ENCODE assay signal across 23 cellular contexts in the genomic region with DNA sequence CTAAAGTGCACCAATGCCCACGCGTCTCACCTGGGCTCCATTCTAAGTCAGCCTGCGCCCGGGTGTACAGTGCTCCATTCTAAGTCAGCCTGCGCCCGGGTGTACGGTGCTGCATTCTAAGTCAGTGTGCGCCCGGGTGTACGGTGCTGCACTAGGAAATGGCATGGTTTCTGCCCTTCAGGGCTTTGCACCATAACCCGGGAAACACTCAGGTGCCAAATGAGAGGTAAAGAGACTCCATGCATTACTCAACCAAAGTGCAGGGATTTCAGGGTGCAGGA. TPM values are rescaled to one million over a fixed set of nuclear protein-coding genes. Genes with fewer than 3 reads are reported as not detected.
DNase-seq lines count a peak whose midpoint lies in the region; ATAC-seq and TF ChIP-seq lines count a peak whose summit lies in the region.
"Had no signal": no experiment of that assay in that cellular context is flagged by ENCODE, and none has a peak within 500 bp of the region (broad histone marks: within the 10 kb centered on the region; RNA-seq: fewer than 3 reads in every experiment).

No MANE protein-coding gene starts in this region.

- H3K27ac ChIP-seq in DND-41 (ENCODE audit: low read length): peak overlapping the region; percentile 67
- H3K27ac ChIP-seq: brain microvascular endothelial cell, left ventricle myocardium inferior, parathyroid adenoma, tibial artery had no signal

- no peaks in the 10 kb centered on the region for H3K79me2 ChIP-seq in DND-41 (ENCODE audit: insufficient read depth, low read length)
- H3K79me2 ChIP-seq: parathyroid adenoma had no signal

- peak overlapping the region; percentile 61 for H3K4me2 ChIP-seq in DND-41 (ENCODE audit: insufficient read depth, low read length)

- no peaks in the 10 kb centered on the region for H3K9me3 Mint-ChIP-seq in activated T-cell treated with anti-CD3 and anti-CD28 coated beads, Interleukin-2, amount 50 U/mL, for 24 hours
- no peaks in the 10 kb centered on the region for H3K9me3 Mint-ChIP-seq in activated T-helper 1 cell treated with anti-CD3 and anti-CD28 coated beads, Interleukin-12 subunit alpha, Interleukin-12 subunit beta, Interleukin-2, Interleukin-4 antibody, amounts not matched to agents 30 ng/mL and 10 ng/mL and 1 ng/mL, durations not matched to agents 14 hours and 24 hours and 36 hours
- H3K9me3 Mint-ChIP-seq in naive thymus-derived CD8-positive, alpha-beta T cell: no peaks in the 10 kb centered on the region
- H3K9me3 Mint-ChIP-seq: nephron; stimulated activated naive CD8-positive, alpha-beta T cell treated with anti-CD3 and anti-CD28 coated beads, Interleukin-15, Interleukin-2, amounts not matched to agents 100 ng/mL and 50 ng/mL, for 24 hours had no signal

- peak overlapping the region; percentile 91 for H3K27ac Mint-ChIP-seq in activated T-cell treated with anti-CD3 and anti-CD28 coated beads, Interleukin-2, amount 50 U/mL, for 24 hours
- H3K27ac Mint-ChIP-seq in activated T-helper 1 cell treated with anti-CD3 and anti-CD28 coated beads, Interleukin-12 subunit alpha, Interleukin-12 subunit beta, Interleukin-2, Interleukin-4 antibody, amounts not matched to agents 30 ng/mL and 10 ng/mL and 1 ng/mL, durations not matched to agents 14 hours and 24 hours and 36 hours: peak overlapping the region; percentile 86
- peak overlapping the region; percentile 91 to 100 (median 100) for H3K27ac Mint-ChIP-seq in naive thymus-derived CD8-positive, alpha-beta T cell
- H3K27ac Mint-ChIP-seq: nephron had no signal

- H3K36me3 Mint-ChIP-seq in activated T-cell treated with anti-CD3 and anti-CD28 coated beads, Interleukin-2, amount 50 U/mL, for 24 hours (ENCODE audit: low read depth): peaks cover 16% of the 10 kb centered on the region
- H3K36me3 Mint-ChIP-seq in activated T-helper 1 cell treated with anti-CD3 and anti-CD28 coated beads, Interleukin-12 subunit alpha, Interleukin-12 subunit beta, Interleukin-2, Interleukin-4 antibody, amounts not matched to agents 30 ng/mL and 10 ng/mL and 1 ng/mL, durations not matched to agents 14 hours and 24 hours and 36 hours (ENCODE audit: low read depth): peaks cover 7% of the 10 kb centered on the region
- H3K36me3 Mint-ChIP-seq in naive thymus-derived CD8-positive, alpha-beta T cell: peaks cover 0 to 4% (median 0%) of the 10 kb centered on the region in 3 donors

- H3K27me3 ChIP-seq in DND-41 (ENCODE audit: insufficient read depth, low read length, poor library complexity) (no peaks in the 10 kb centered on the region), H7 (ENCODE audit: control insufficient read depth, insufficient read depth, low read length) (no peaks in the 10 kb centered on the region)
- H3K27me3 ChIP-seq: brain microvascular endothelial cell, Peyer's patch, tibial artery had no signal

- H2AFZ ChIP-seq in DND-41 (ENCODE audit: low read depth, low read length): no peak overlapping the region
- H2AFZ ChIP-seq: parathyroid adenoma had no signal

- no peak for ATAC-seq in DND-41 (ENCODE audit: insufficient read depth, low read depth)
- peak; percentile 4 to 21 for ATAC-seq in naive thymus-derived CD8-positive, alpha-beta T cell
- ATAC-seq: HCT116 had no signal

- peaks cover 6% of the 10 kb centered on the region for H4K20me1 ChIP-seq in DND-41 (ENCODE audit: insufficient read depth, low read length)

- peaks cover 16% of the 10 kb centered on the region; the same call in 1 of the 2 replicates for H3K36me3 ChIP-seq in DND-41 (ENCODE audit: insufficient read depth, low read length)
- no peaks in the 10 kb centered on the region for H3K36me3 ChIP-seq in H7 (replicated peaks; ENCODE audit: control insufficient read depth, insufficient read depth, low read length)
- H3K36me3 ChIP-seq: brain microvascular endothelial cell, Peyer's patch had no signal

- H3K4me1 ChIP-seq in DND-41 (ENCODE audit: insufficient read depth, low read length): peaks cover 24% of the 10 kb centered on the region
- H3K4me1 ChIP-seq: left ventricle myocardium inferior, Peyer's patch, tibial artery had no signal

- H3K4me3 Mint-ChIP-seq in activated T-cell treated with anti-CD3 and anti-CD28 coated beads, Interleukin-2, amount 50 U/mL, for 24 hours: peak overlapping the region; percentile 53
- H3K4me3 Mint-ChIP-seq in activated T-helper 1 cell treated with anti-CD3 and anti-CD28 coated beads, Interleukin-12 subunit alpha, Interleukin-12 subunit beta, Interleukin-2, Interleukin-4 antibody, amounts not matched to agents 30 ng/mL and 10 ng/mL and 1 ng/mL, durations not matched to agents 14 hours and 24 hours and 36 hours: peak overlapping the region; percentile 82
- H3K4me3 Mint-ChIP-seq in naive thymus-derived CD8-positive, alpha-beta T cell: peak overlapping the region; percentile 68 to 93 (median 83)
- H3K4me3 Mint-ChIP-seq: nephron had no signal

- TF ChIP-seq CTCF in DND-41 (IDR thresholded peaks at IDR 0.05; ENCODE audit: borderline replicate concordance, extremely low read depth, low read length, poor library complexity, severe bottlenecking): no peak
- no peak for TF ChIP-seq CTCF in GM20000 (IDR thresholded peaks at IDR 0.05; ENCODE audit: extremely low read depth, missing control alignments)

- H3K27me3 Mint-ChIP-seq in activated T-cell treated with anti-CD3 and anti-CD28 coated beads, Interleukin-2, amount 50 U/mL, for 24 hours: no peaks in the 10 kb centered on the region
- no peaks in the 10 kb centered on the region for H3K27me3 Mint-ChIP-seq in activated T-helper 1 cell treated with anti-CD3 and anti-CD28 coated beads, Interleukin-12 subunit alpha, Interleukin-12 subunit beta, Interleukin-2, Interleukin-4 antibody, amounts not matched to agents 30 ng/mL and 10 ng/mL and 1 ng/mL, durations not matched to agents 14 hours and 24 hours and 36 hours (ENCODE audit: insufficient read depth)
- no peaks in the 10 kb centered on the region for H3K27me3 Mint-ChIP-seq in naive thymus-derived CD8-positive, alpha-beta T cell
- H3K27me3 Mint-ChIP-seq: stimulated activated naive CD8-positive, alpha-beta T cell treated with anti-CD3 and anti-CD28 coated beads, Interleukin-15, Interleukin-2, amounts not matched to agents 100 ng/mL and 50 ng/mL, for 24 hours had no signal

- intact Hi-C loops in activated T-helper 1 cell treated with anti-CD3 and anti-CD28 coated beads, Interleukin-12 subunit alpha, Interleukin-12 subunit beta, Interleukin-2, Interleukin-4 antibody, amounts not matched to agents 30 ng/mL and 10 ng/mL and 1 ng/mL, durations not matched to agents 14 hours and 24 hours and 36 hours (cut with micrococcal nuclease): loop anchor here (2.0 to 10.0 kb wide), 2 partner anchors 20 to 78 kb away; no protein-coding TSS in a partner anchor

- peak overlapping the region; percentile 8; the same call in 1 of the 2 replicates for H3K9ac ChIP-seq in DND-41 (ENCODE audit: low read depth, low read length)
- H3K9ac ChIP-seq: parathyroid adenoma had no signal

- no peak for DNase-seq in activated T-cell treated with anti-CD3 and anti-CD28 coated beads, Interleukin-2, amount 50 U/mL, for 24 hours
- DNase-seq in activated T-cell treated with anti-CD3 and anti-CD28 coated beads, Interleukin-2, amount 50 U/mL, for 1 hour: no peak
- DNase-seq in DND-41 (no peak), GM20000 (ENCODE audit: low spot score) (no peak), H7 (no peak), NCI-H2171 (lab: John Stamatoyannopoulos, UW) (no peak)
- DNase-seq in activated T-helper 1 cell treated with anti-CD3 and anti-CD28 coated beads, Interleukin-12 subunit alpha, Interleukin-12 subunit beta, Interleukin-2, Interleukin-4 antibody, amounts not matched to agents 30 ng/mL and 10 ng/mL and 1 ng/mL, durations not matched to agents 14 hours and 24 hours and 36 hours (ENCODE audit: low spot score): no peak
- peak in 1 of 10 donors; percentile 15 for DNase-seq in naive thymus-derived CD8-positive, alpha-beta T cell
- DNase-seq: ACHN, brain microvascular endothelial cell, C1 segment of cervical spinal cord, left ventricle myocardium inferior, NCI-H1092, NCI-H187 treated with DMSO at 0.1 percent for 48 hours, NCI-H526 treated with DMSO at 0.1 percent for 48 hours, SIG-M5, SW 1271, tibial artery had no signal

- POLR2A ChIA-PET in naive thymus-derived CD8-positive, alpha-beta T cell (lab: Charles Lee): interaction anchor here (0.6 to 5.6 kb wide), 24 partner anchors 10 to 617 kb away, joined by 3 to 73 read pairs (median 5); a partner anchor contains a TSS

- H3K4me1 Mint-ChIP-seq in activated T-cell treated with anti-CD3 and anti-CD28 coated beads, Interleukin-2, amount 50 U/mL, for 24 hours (ENCODE audit: low read depth): peaks cover 54% of the 10 kb centered on the region
- H3K4me1 Mint-ChIP-seq in activated T-helper 1 cell treated with anti-CD3 and anti-CD28 coated beads, Interleukin-12 subunit alpha, Interleukin-12 subunit beta, Interleukin-2, Interleukin-4 antibody, amounts not matched to agents 30 ng/mL and 10 ng/mL and 1 ng/mL, durations not matched to agents 14 hours and 24 hours and 36 hours (ENCODE audit: low read depth): peaks cover 29% of the 10 kb centered on the region
- H3K4me1 Mint-ChIP-seq in naive thymus-derived CD8-positive, alpha-beta T cell: peaks cover 21 to 66% (median 60%) of the 10 kb centered on the region in 4 donors
- H3K4me1 Mint-ChIP-seq: nephron had no signal

- H3K9me3 ChIP-seq in DND-41 (ENCODE audit: insufficient read depth, low read length, severe bottlenecking): no peaks in the 10 kb centered on the region
- H3K9me3 ChIP-seq: left ventricle myocardium inferior, Peyer's patch, tibial artery had no signal

- H3K4me3 ChIP-seq in DND-41 (ENCODE audit: low read depth in 1 of 2, low read length in 2 of 2): no peak overlapping the region
- no peak overlapping the region for H3K4me3 ChIP-seq in H7 (ENCODE audit: insufficient read depth, low read depth, low read length)
- H3K4me3 ChIP-seq: left ventricle myocardium inferior, Peyer's patch, tibial artery had no signal

RNA-seq across cellular contexts. Expression of a gene that starts 29.2 kb away (rescaled TPM):
- total RNA-seq in activated T-helper 1 cell treated with anti-CD3 and anti-CD28 coated beads, Interleukin-12 subunit alpha, Interleukin-12 subunit beta, Interleukin-2, Interleukin-4 antibody, amounts not matched to agents 30 ng/mL and 10 ng/mL and 1 ng/mL, durations not matched to agents 14 hours and 24 hours and 36 hours: 415 and 421 TPM in 2 replicates
- 10 to 100 TPM; 28.3 to 32.3 TPM for total RNA-seq in naive thymus-derived CD8-positive, alpha-beta T cell
- 1 to 10 TPM in 1 of 3 donors, under 1 TPM in 2; 0.33 to 2.4 (median 0.80) TPM for polyA plus RNA-seq in naive thymus-derived CD8-positive, alpha-beta T cell
- 201 and 257 TPM in 2 replicates for total RNA-seq in H7 (2014; rRNA removed; shearing (Covaris generic))
